In genomic region chr10:123154943-123155505, GRCh38 we compare ENCODE assay signal across 8 cellular contexts. TPM values are rescaled to one million over a fixed set of nuclear protein-coding genes. Genes with fewer than 3 reads are reported as not detected.
DNase-seq lines count a peak whose midpoint lies in the region; ATAC-seq and TF ChIP-seq lines count a peak whose summit lies in the region.

No MANE protein-coding gene starts in this region.

- peak overlapping the region; percentile 93 for H3K4me3 ChIP-seq in HL-60 (replicated peaks; ENCODE audit: insufficient read depth, low read length)
- H3K4me3 ChIP-seq in iPS-18a (ENCODE audit: low read length), result peak overlapping the region; percentile 92

- no peak for TF ChIP-seq CTCF in HL-60 (IDR thresholded peaks at IDR 0.05; ENCODE audit: insufficient read depth, low read length)

- peak overlapping the region; percentile 95 for H3K9ac ChIP-seq in iPS-18a (ENCODE audit: low read length)

- H3K36me3 ChIP-seq in iPS-18a (ENCODE audit: control insufficient read depth, low read depth, low read length), result peaks cover 47% of the 10 kb centered on the region

- peak; percentile 66 for DNase-seq in Caki2 (ENCODE audit: low read depth)
- DNase-seq in HL-60 (ENCODE audit: low read depth in 1 of 2, low spot score in 1 of 2), result peak; percentile 39 to 55
- no peak for DNase-seq in activated naive CD4-positive, alpha-beta T cell treated with anti-CD3 and anti-CD28 coated beads, Interleukin-2, amount 50 U/mL, for 72 hours (ENCODE audit: low spot score in 2 of 2)
- no peak for DNase-seq in stimulated activated naive CD8-positive, alpha-beta T cell treated with anti-CD3 and anti-CD28 coated beads, Interleukin-15, Interleukin-2, amounts not matched to agents 100 U/mL and 50 U/mL, for 24 hours
- DNase-seq in activated CD8-positive, alpha-beta memory T cell treated with anti-CD3 and anti-CD28 coated beads, Interleukin-2, amount 50 U/mL, for 48 hours, result no peak

- H3K9me3 ChIP-seq in iPS-18a (ENCODE audit: control insufficient read depth, low read depth, low read length), result no peaks in the 10 kb centered on the region

- in situ Hi-C loops in Caki2 (cut with HindIII; ENCODE audit: low pct_unique_long_range_greater_than_20kb, low sequenced_read_pairs), result no loop called here

- H3K36me3 Mint-ChIP-seq in activated naive CD4-positive, alpha-beta T cell treated with anti-CD3 and anti-CD28 coated beads, Interleukin-2, amount 50 U/mL, for 72 hours, result peaks cover 47 to 48% of the 10 kb centered on the region in 2 donors

- H3K27ac Mint-ChIP-seq in activated naive CD4-positive, alpha-beta T cell treated with anti-CD3 and anti-CD28 coated beads, Interleukin-2, amount 50 U/mL, for 72 hours, result peak overlapping the region; percentile 96 to 99

- peak overlapping the region; percentile 94 for H3K27ac ChIP-seq in HL-60 (replicated peaks)
- no peak overlapping the region for H3K27ac ChIP-seq in iPS-18a (ENCODE audit: low read length)

- peaks cover 39% of the 10 kb centered on the region for H3K4me1 ChIP-seq in iPS-18a (ENCODE audit: control insufficient read depth, low read depth, low read length)

- H3K27me3 ChIP-seq in HL-60 (ENCODE audit: insufficient read depth, poor library complexity, severe bottlenecking), result peaks cover 16% of the 10 kb centered on the region
- peaks cover 37% of the 10 kb centered on the region for H3K27me3 ChIP-seq in iPS-18a (ENCODE audit: control insufficient read depth, insufficient read depth, low read length)

- H3K9me3 Mint-ChIP-seq in activated naive CD4-positive, alpha-beta T cell treated with anti-CD3 and anti-CD28 coated beads, Interleukin-2, amount 50 U/mL, for 72 hours, result peaks cover 0 to 6% of the 10 kb centered on the region in 2 donors

- ATAC-seq in GM21367 (IDR thresholded peaks at IDR 0.05; ENCODE audit: unreplicated experiment) (peak; percentile 24), HG03565 (IDR thresholded peaks at IDR 0.05; ENCODE audit: unreplicated experiment) (no peak)
- peak in 1 of 2 donors; percentile 1 for ATAC-seq in activated naive CD4-positive, alpha-beta T cell treated with anti-CD3 and anti-CD28 coated beads, Interleukin-2, amount 50 U/mL, for 72 hours
- peak; percentile 16 for ATAC-seq in stimulated activated naive CD8-positive, alpha-beta T cell treated with anti-CD3 and anti-CD28 coated beads, Interleukin-15, Interleukin-2, amounts not matched to agents 100 U/mL and 50 U/mL, for 24 hours

RNA-seq across cellular contexts. Expression of gene BUB3, which starts 0.8 kb away (rescaled TPM):
- total RNA-seq in Caki2 (2014; rRNA removed; shearing (Covaris generic); ENCODE audit: low replicate concordance), result 117 and 181 TPM in 2 replicates
- 100 to 1,000 TPM; 215 to 332 TPM for total RNA-seq in activated naive CD4-positive, alpha-beta T cell treated with anti-CD3 and anti-CD28 coated beads, Interleukin-2, amount 50 U/mL, for 72 hours

RNA-seq across cellular contexts. Expression of gene HMX2, which starts 7.1 kb away (rescaled TPM):
- total RNA-seq in Caki2 (2014; rRNA removed; shearing (Covaris generic); ENCODE audit: low replicate concordance), result not detected in 2 replicates
- total RNA-seq in activated naive CD4-positive, alpha-beta T cell treated with anti-CD3 and anti-CD28 coated beads, Interleukin-2, amount 50 U/mL, for 72 hours, result under 1 TPM; 0.18 to 0.60 TPM

RNA-seq across cellular contexts. Expression of gene HMX3, which starts 19.3 kb away (rescaled TPM):
- not detected in 2 replicates for total RNA-seq in Caki2 (2014; rRNA removed; shearing (Covaris generic); ENCODE audit: low replicate concordance)
- under 1 TPM in 1 of 2 donors, not detected in 1; 0.20 TPM for total RNA-seq in activated naive CD4-positive, alpha-beta T cell treated with anti-CD3 and anti-CD28 coated beads, Interleukin-2, amount 50 U/mL, for 72 hours

Comparison
In these comparisons a context has a peak if more than half of its experiments do, and no peak if none do; other contexts are left out.
1. DNase-seq: peak in Caki2 (single experiment) and HL-60 (2 of 2); none in activated naive CD4-positive, alpha-beta T cell treated with anti-CD3 and anti-CD28 coated beads, Interleukin-2, amount 50 U/mL, for 72 hours (0 of 2), stimulated activated naive CD8-positive, alpha-beta T cell treated with anti-CD3 and anti-CD28 coated beads, Interleukin-15, Interleukin-2, amounts not matched to agents 100 U/mL and 50 U/mL, for 24 hours (single experiment) and activated CD8-positive, alpha-beta memory T cell treated with anti-CD3 and anti-CD28 coated beads, Interleukin-2, amount 50 U/mL, for 48 hours (single experiment).